ENCODE assay signal across 8 cellular contexts in genomic region chr2:57906152-57906732, GRCh38.
DNase-seq lines count a peak whose midpoint lies in the region; ATAC-seq and TF ChIP-seq lines count a peak whose summit lies in the region.

No MANE protein-coding gene starts in this region.

- H3K27me3 ChIP-seq in ascending aorta (no peaks in the 10 kb centered on the region), hepatocyte (no peaks in the 10 kb centered on the region), stomach (no peaks in the 10 kb centered on the region), MG63 (no peaks in the 10 kb centered on the region)

- no peaks in the 10 kb centered on the region for H3K9me3 ChIP-seq in ascending aorta
- H3K9me3 ChIP-seq in hepatocyte (ENCODE audit: low read depth), result no peaks in the 10 kb centered on the region
- no peaks in the 10 kb centered on the region for H3K9me3 ChIP-seq in stomach
- H3K9me3 ChIP-seq in MG63, result no peaks in the 10 kb centered on the region

- H3K4me2 ChIP-seq in hepatocyte, result no peak overlapping the region

- ATAC-seq in GM18873 (IDR thresholded peaks at IDR 0.05; ENCODE audit: low FRiP score, unreplicated experiment), result peak; percentile 53
- peak; percentile 74 for ATAC-seq in HG03066 (IDR thresholded peaks at IDR 0.05; ENCODE audit: low read depth, unreplicated experiment)

- TF ChIP-seq CTCF in ascending aorta (IDR thresholded peaks at IDR 0.05) (peak; percentile 15 to 55 (median 54)), hepatocyte (IDR thresholded peaks at IDR 0.05; ENCODE audit: poor library complexity) (peak; percentile 84), stomach (IDR thresholded peaks at IDR 0.05) (peak in 5 of 7 experiments; percentile 32 to 62 (median 53))

- no peaks in the 10 kb centered on the region for H3K36me3 ChIP-seq in ascending aorta
- no peaks in the 10 kb centered on the region for H3K36me3 ChIP-seq in hepatocyte (replicated peaks; ENCODE audit: insufficient read depth, low read depth)
- no peaks in the 10 kb centered on the region for H3K36me3 ChIP-seq in stomach
- no peaks in the 10 kb centered on the region for H3K36me3 ChIP-seq in MG63

- no peaks in the 10 kb centered on the region for H4K20me1 ChIP-seq in hepatocyte (ENCODE audit: insufficient read depth, poor library complexity, severe bottlenecking)

- TF ChIP-seq EP300 in stomach (IDR thresholded peaks at IDR 0.05), result no peak

- H3K79me2 ChIP-seq in hepatocyte, result no peaks in the 10 kb centered on the region

- no peak overlapping the region for H3K27ac ChIP-seq in ascending aorta
- no peak overlapping the region for H3K27ac ChIP-seq in hepatocyte
- no peak overlapping the region for H3K27ac ChIP-seq in stomach

- H2AFZ ChIP-seq in hepatocyte, result no peak overlapping the region

- no peak for TF ChIP-seq POLR2A in stomach (IDR thresholded peaks at IDR 0.05)

- 31% methylated on average over 5 of the region's 5 CpGs for WGBS in hepatocyte (ENCODE audit: low lambda C conversion rate, missing lambda C conversion rate)
- WGBS in stomach, 5 donors, result 27 to 34% (median 31%) methylated on average over 5 of the region's 5 CpGs

- no peaks in the 10 kb centered on the region for H3K4me1 ChIP-seq in ascending aorta
- H3K4me1 ChIP-seq in hepatocyte (ENCODE audit: insufficient read depth), result no peaks in the 10 kb centered on the region
- peaks cover 0 to 5% (median 0%) of the 10 kb centered on the region in 4 donors for H3K4me1 ChIP-seq in stomach

- intact Hi-C loops in ascending aorta (cut with DNase I), result no loop called here
- intact Hi-C loops in stomach (cut with DNase I; ENCODE audit: low total_unique reads), result no loop called here

- H3K4me3 ChIP-seq in ascending aorta, result no peak overlapping the region
- no peak overlapping the region for H3K4me3 ChIP-seq in hepatocyte
- no peak overlapping the region for H3K4me3 ChIP-seq in stomach
- no peak overlapping the region for H3K4me3 ChIP-seq in MG63

- DNase-seq in CMK (ENCODE audit: low read depth), result peak; percentile 0
- DNase-seq in NCI-H226, result peak; percentile 11
- DNase-seq in ascending aorta (ENCODE audit: low spot score in 2 of 2), result no peak
- peak; percentile 55 for DNase-seq in hepatocyte (ENCODE audit: low spot score)
- DNase-seq in stomach, result no peak
- no peak for DNase-seq in MG63

- no peaks in the 10 kb centered on the region for H3K9me2 ChIP-seq in hepatocyte (replicated peaks; ENCODE audit: insufficient read depth)

Comparison
In these comparisons a context has a peak if more than half of its experiments do, and no peak if none do; other contexts are left out.
1. DNase-seq: peak in CMK (single experiment), NCI-H226 (single experiment) and hepatocyte (single experiment); none in ascending aorta (0 of 2), stomach (single experiment) and MG63 (single experiment).
2. Peak in every context shown above with its lines, with median percentiles within 50 percentile points of each other: CTCF ChIP-seq.